ENCODE assay signal across 7 cellular contexts in genomic region chr2:121356058-121356640, GRCh38.
A peak's percentile ranks its signal among the peaks of the same experiment; 100 is the strongest.
DNase-seq lines count a peak whose midpoint lies in the region; ATAC-seq lines count a peak whose summit lies in the region.

No MANE protein-coding gene starts in this region.

- peaks cover 0 to 7% of the 10 kb centered on the region in 2 donors for H3K4me1 Mint-ChIP-seq in stimulated activated naive B cell treated with anti-CD40 and anti-IgM and Interleukin-4, amounts not matched to agents 10 μg/mL and 1 μg/mL and 100 μg/mL, for 72 hours

- no peaks in the 10 kb centered on the region for H3K27me3 Mint-ChIP-seq in stimulated activated naive B cell treated with anti-CD40 and anti-IgM and Interleukin-4, amounts not matched to agents 10 μg/mL and 1 μg/mL and 100 μg/mL, for 72 hours

- H3K27ac Mint-ChIP-seq in stimulated activated naive B cell treated with anti-CD40 and anti-IgM and Interleukin-4, amounts not matched to agents 10 μg/mL and 1 μg/mL and 100 μg/mL, for 72 hours, result no peak overlapping the region

- H3K36me3 Mint-ChIP-seq in stimulated activated naive B cell treated with anti-CD40 and anti-IgM and Interleukin-4, amounts not matched to agents 10 μg/mL and 1 μg/mL and 100 μg/mL, for 72 hours, result peaks cover 42 to 53% of the 10 kb centered on the region in 2 donors

- no peaks in the 10 kb centered on the region for H3K9me3 Mint-ChIP-seq in stimulated activated naive B cell treated with anti-CD40 and anti-IgM and Interleukin-4, amounts not matched to agents 10 μg/mL and 1 μg/mL and 100 μg/mL, for 72 hours

- DNase-seq in ELR (ENCODE audit: low read depth), result peak; percentile 79
- DNase-seq in NCI-H446 (lab: John Stamatoyannopoulos, UW), result peak; percentile 32 to 70
- DNase-seq in astrocyte of the hippocampus (ENCODE audit: low read depth, low spot score), result peak; percentile 84
- DNase-seq in iPS DF 4.7 (ENCODE audit: extremely low read depth, low spot score), result peak; percentile 41
- no peak for DNase-seq in stimulated activated naive B cell treated with anti-CD40 and anti-IgM and Interleukin-4, amounts not matched to agents 10 μg/mL and 1 μg/mL and 100 μg/mL, for 72 hours

- no peak overlapping the region for H3K4me3 Mint-ChIP-seq in stimulated activated naive B cell treated with anti-CD40 and anti-IgM and Interleukin-4, amounts not matched to agents 10 μg/mL and 1 μg/mL and 100 μg/mL, for 72 hours

- ATAC-seq in HG02981 (IDR thresholded peaks at IDR 0.05; ENCODE audit: unreplicated experiment) (peak; percentile 50), HG03378 (IDR thresholded peaks at IDR 0.05; ENCODE audit: unreplicated experiment) (no peak)
- peak; percentile 57 to 59 for ATAC-seq in stimulated activated naive B cell treated with anti-CD40 and anti-IgM and Interleukin-4, amounts not matched to agents 10 μg/mL and 1 μg/mL and 100 μg/mL, for 72 hours (replicated peaks)
